14 cellular contexts compared by ENCODE assay signal in the genomic region with DNA sequence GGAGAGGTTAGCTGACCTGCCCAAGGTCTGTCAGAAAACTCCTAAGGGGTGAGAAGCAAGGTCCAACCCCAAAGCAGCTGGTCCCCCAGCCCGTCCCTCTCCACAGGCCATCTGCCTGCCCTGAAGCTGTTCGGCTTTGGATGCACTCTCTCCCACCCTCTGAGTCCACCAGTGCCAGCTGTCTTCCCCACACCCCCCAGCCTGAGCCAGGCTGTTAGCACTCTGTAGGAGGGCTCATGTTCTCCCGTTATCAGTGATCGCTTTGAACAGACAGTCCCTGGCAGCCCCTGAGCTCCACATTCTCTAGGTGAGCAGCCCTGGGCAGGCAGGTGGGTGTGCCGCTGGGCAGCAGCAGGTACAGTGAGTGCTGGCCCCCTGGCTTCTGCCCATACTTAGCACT. TPM values are rescaled to one million over a fixed set of nuclear protein-coding genes. Genes with fewer than 3 reads are reported as not detected.
"Had no signal": no experiment of that assay in that cellular context is flagged by ENCODE, and none has a peak within 500 bp of the region (broad histone marks: within the 10 kb centered on the region; RNA-seq: fewer than 3 reads in every experiment).

No MANE protein-coding gene starts in this region.

- H3K9me3 Mint-ChIP-seq: activated naive CD8-positive, alpha-beta T cell treated with anti-CD3 and anti-CD28 coated beads, Interleukin-2, amount 50 U/mL, for 24 hours; activated T-helper 1 cell treated with anti-CD3 and anti-CD28 coated beads, Interleukin-12 subunit alpha, Interleukin-12 subunit beta, Interleukin-2, Interleukin-4 antibody, amounts not matched to agents 30 ng/mL and 10 ng/mL and 1 ng/mL, durations not matched to agents 14 hours and 24 hours and 36 hours; effector memory CD8-positive, alpha-beta T cell; immature natural killer cell; naive thymus-derived CD8-positive, alpha-beta T cell; stimulated activated memory B cell treated with anti-CD40 and anti-IgM and Interleukin-4, amounts not matched to agents 10 μg/mL and 1 μg/mL and 100 μg/mL, for 72 hours had no signal

- H3K4me3 Mint-ChIP-seq: activated naive CD8-positive, alpha-beta T cell treated with anti-CD3 and anti-CD28 coated beads, Interleukin-2, amount 50 U/mL, for 24 hours; activated T-helper 1 cell treated with anti-CD3 and anti-CD28 coated beads, Interleukin-12 subunit alpha, Interleukin-12 subunit beta, Interleukin-2, Interleukin-4 antibody, amounts not matched to agents 30 ng/mL and 10 ng/mL and 1 ng/mL, durations not matched to agents 14 hours and 24 hours and 36 hours; effector memory CD8-positive, alpha-beta T cell; immature natural killer cell; naive thymus-derived CD8-positive, alpha-beta T cell; stimulated activated memory B cell treated with anti-CD40 and anti-IgM and Interleukin-4, amounts not matched to agents 10 μg/mL and 1 μg/mL and 100 μg/mL, for 72 hours had no signal

- H3K4me1 Mint-ChIP-seq: activated naive CD8-positive, alpha-beta T cell treated with anti-CD3 and anti-CD28 coated beads, Interleukin-2, amount 50 U/mL, for 24 hours; immature natural killer cell; naive thymus-derived CD8-positive, alpha-beta T cell had no signal

- H3K27me3 Mint-ChIP-seq: activated naive CD8-positive, alpha-beta T cell treated with anti-CD3 and anti-CD28 coated beads, Interleukin-2, amount 50 U/mL, for 24 hours; effector memory CD8-positive, alpha-beta T cell; naive thymus-derived CD8-positive, alpha-beta T cell had no signal

- H3K36me3 Mint-ChIP-seq: immature natural killer cell; naive thymus-derived CD8-positive, alpha-beta T cell; stimulated activated memory B cell treated with anti-CD40 and anti-IgM and Interleukin-4, amounts not matched to agents 10 μg/mL and 1 μg/mL and 100 μg/mL, for 72 hours had no signal

- H3K27ac Mint-ChIP-seq: activated naive CD8-positive, alpha-beta T cell treated with anti-CD3 and anti-CD28 coated beads, Interleukin-2, amount 50 U/mL, for 24 hours; activated T-helper 1 cell treated with anti-CD3 and anti-CD28 coated beads, Interleukin-12 subunit alpha, Interleukin-12 subunit beta, Interleukin-2, Interleukin-4 antibody, amounts not matched to agents 30 ng/mL and 10 ng/mL and 1 ng/mL, durations not matched to agents 14 hours and 24 hours and 36 hours; effector memory CD8-positive, alpha-beta T cell; immature natural killer cell; naive thymus-derived CD8-positive, alpha-beta T cell; stimulated activated memory B cell treated with anti-CD40 and anti-IgM and Interleukin-4, amounts not matched to agents 10 μg/mL and 1 μg/mL and 100 μg/mL, for 72 hours had no signal

- ATAC-seq: activated naive CD8-positive, alpha-beta T cell treated with anti-CD3 and anti-CD28 coated beads, Interleukin-2, amount 50 U/mL, for 24 hours; effector memory CD8-positive, alpha-beta T cell; naive thymus-derived CD8-positive, alpha-beta T cell; stimulated activated memory B cell treated with anti-CD40 and anti-IgM and Interleukin-4, amounts not matched to agents 10 μg/mL and 1 μg/mL and 100 μg/mL, for 72 hours had no signal

- DNase-seq: activated CD4-positive, CD25-positive, alpha-beta regulatory T cell treated with anti-CD3 and anti-CD28 coated beads, Interleukin-2, amount 50 U/mL, for 72 hours; activated naive CD4-positive, alpha-beta T cell; activated naive CD8-positive, alpha-beta T cell treated with anti-CD3 and anti-CD28 coated beads, Interleukin-2, amount 50 U/mL, for 24 hours; dermis blood vessel endothelial cell; effector memory CD8-positive, alpha-beta T cell; foreskin melanocyte; head of caudate nucleus; immature natural killer cell; mesenchymal stem cell; naive thymus-derived CD8-positive, alpha-beta T cell; retina had no signal

RNA-seq across cellular contexts. Expression of gene ZNF185, which starts 16.0 kb away (rescaled TPM):
- total RNA-seq: ascending aorta had no signal
